1 cellular context compared by ENCODE assay signal in the genomic region with DNA sequence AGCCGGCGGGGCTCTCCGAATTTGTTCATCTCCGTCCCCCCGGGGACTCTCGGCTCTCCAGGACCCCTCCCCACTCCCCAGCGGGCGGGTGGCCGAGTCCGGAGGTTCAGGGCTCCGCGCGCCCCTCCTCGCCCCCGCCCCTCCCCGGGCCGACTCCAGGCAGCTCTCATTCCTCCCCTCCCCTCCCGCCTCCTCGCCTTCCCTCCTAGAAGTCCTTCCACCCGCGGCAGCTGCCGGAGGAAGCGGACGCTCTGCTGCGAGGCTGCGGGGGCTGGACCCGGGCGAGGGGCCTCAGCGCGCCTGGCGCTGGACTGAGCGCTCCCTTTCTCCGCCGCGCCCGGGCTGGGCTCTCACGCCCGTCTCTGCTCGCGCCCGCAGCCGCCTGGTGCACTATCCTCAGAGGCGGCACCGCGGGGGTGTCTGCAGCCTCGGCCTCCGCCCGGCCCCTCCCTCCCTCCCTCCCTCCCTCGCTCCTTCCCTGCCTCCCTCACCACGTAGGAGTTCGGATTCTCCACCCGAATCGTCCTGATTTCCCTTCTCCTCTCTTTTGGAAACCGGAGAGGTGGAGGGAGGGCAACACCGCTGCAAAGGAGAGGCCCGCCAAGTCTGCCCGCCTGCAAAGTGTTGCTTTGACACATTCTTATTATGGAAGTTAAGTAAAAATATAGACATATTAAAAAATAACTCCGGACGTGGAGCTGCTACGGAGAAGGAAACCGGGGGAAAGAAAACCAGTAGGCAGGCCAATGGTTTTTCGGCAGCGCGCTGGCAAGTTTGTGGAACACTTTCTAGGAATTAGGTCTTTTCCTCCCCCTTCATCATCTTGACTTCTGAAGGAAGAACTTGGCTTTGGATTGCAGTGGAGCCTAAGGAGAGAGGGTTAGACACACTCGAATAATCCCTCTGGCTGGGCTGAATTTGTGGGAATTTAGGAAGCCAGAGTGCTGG.
TF ChIP-seq lines count a peak whose summit lies in the region.

A gene with protein sequence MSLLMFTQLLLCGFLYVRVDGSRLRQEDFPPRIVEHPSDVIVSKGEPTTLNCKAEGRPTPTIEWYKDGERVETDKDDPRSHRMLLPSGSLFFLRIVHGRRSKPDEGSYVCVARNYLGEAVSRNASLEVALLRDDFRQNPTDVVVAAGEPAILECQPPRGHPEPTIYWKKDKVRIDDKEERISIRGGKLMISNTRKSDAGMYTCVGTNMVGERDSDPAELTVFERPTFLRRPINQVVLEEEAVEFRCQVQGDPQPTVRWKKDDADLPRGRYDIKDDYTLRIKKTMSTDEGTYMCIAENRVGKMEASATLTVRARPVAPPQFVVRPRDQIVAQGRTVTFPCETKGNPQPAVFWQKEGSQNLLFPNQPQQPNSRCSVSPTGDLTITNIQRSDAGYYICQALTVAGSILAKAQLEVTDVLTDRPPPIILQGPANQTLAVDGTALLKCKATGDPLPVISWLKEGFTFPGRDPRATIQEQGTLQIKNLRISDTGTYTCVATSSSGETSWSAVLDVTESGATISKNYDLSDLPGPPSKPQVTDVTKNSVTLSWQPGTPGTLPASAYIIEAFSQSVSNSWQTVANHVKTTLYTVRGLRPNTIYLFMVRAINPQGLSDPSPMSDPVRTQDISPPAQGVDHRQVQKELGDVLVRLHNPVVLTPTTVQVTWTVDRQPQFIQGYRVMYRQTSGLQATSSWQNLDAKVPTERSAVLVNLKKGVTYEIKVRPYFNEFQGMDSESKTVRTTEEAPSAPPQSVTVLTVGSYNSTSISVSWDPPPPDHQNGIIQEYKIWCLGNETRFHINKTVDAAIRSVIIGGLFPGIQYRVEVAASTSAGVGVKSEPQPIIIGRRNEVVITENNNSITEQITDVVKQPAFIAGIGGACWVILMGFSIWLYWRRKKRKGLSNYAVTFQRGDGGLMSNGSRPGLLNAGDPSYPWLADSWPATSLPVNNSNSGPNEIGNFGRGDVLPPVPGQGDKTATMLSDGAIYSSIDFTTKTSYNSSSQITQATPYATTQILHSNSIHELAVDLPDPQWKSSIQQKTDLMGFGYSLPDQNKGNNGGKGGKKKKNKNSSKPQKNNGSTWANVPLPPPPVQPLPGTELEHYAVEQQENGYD (N-terminal part only) (plus strand): TSS at position 494 of the 948 bp plus-strand sequence. CDS start 687 bp downstream, outside the sequence.

TF ChIP-seq in K562, 482 proteins besides CTCF, POLR2A, EP300 and RAD21 (continued from another document):
- TF ChIP-seq, protein P1, sequence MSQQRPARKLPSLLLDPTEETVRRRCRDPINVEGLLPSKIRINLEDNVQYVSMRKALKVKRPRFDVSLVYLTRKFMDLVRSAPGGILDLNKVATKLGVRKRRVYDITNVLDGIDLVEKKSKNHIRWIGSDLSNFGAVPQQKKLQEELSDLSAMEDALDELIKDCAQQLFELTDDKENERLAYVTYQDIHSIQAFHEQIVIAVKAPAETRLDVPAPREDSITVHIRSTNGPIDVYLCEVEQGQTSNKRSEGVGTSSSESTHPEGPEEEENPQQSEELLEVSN (IDR thresholded peaks at IDR 0.05; ENCODE audit: borderline replicate concordance in 1 of 2, extremely low read depth in 1 of 2, insufficient read depth in 1 of 2, insufficient read length in 1 of 2, low read depth in 1 of 2, low read length in 1 of 2, poor library complexity in 1 of 2, severe bottlenecking in 1 of 2) = peak in 1 of 2 experiments; percentile 38
- TF ChIP-seq, protein P2, sequence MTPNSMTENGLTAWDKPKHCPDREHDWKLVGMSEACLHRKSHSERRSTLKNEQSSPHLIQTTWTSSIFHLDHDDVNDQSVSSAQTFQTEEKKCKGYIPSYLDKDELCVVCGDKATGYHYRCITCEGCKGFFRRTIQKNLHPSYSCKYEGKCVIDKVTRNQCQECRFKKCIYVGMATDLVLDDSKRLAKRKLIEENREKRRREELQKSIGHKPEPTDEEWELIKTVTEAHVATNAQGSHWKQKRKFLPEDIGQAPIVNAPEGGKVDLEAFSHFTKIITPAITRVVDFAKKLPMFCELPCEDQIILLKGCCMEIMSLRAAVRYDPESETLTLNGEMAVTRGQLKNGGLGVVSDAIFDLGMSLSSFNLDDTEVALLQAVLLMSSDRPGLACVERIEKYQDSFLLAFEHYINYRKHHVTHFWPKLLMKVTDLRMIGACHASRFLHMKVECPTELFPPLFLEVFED (CRISPR knock-in tag; conservative IDR thresholded peaks at IDR 0.05) = no peak
- peak; percentile 28; the same call in 1 of the 2 replicates for TF ChIP-seq ZBTB7A (IDR thresholded peaks at IDR 0.05; ENCODE audit: borderline replicate concordance, control insufficient read depth, low read depth, low read length)
